12 cellular contexts compared by ENCODE assay signal in genomic region chr1:107535091-107535490, GRCh38.
DNase-seq lines count a peak whose midpoint lies in the region; ATAC-seq and TF ChIP-seq lines count a peak whose summit lies in the region.
"Had no signal": no experiment of that assay in that cellular context is flagged by ENCODE, and none has a peak within 500 bp of the region (broad histone marks: within the 10 kb centered on the region; RNA-seq: fewer than 3 reads in every experiment).

No MANE protein-coding gene starts in this region.

- no peak for TF ChIP-seq CTCF in GM12865 (IDR thresholded peaks at IDR 0.05; ENCODE audit: insufficient read depth, low read depth, low read length, missing control alignments)
- no peak for TF ChIP-seq CTCF in mammary epithelial cell (conservative IDR thresholded peaks at IDR 0.05 in 1 of 2, IDR thresholded peaks at IDR 0.05 in 1 of 2; ENCODE audit: extremely low read depth in 1 of 2, insufficient read depth in 1 of 2, low read depth in 1 of 2, low read length in 2 of 2)
- TF ChIP-seq CTCF in left lung (IDR thresholded peaks at IDR 0.05) = no peak

- H3K9me3 Mint-ChIP-seq in T-helper 2 cell treated with Interferon-gamma antibody and Interleukin-4, amounts not matched to agents 5 μg/mL and 100 μg/mL, for 36 hours = no peaks in the 10 kb centered on the region
- H3K9me3 Mint-ChIP-seq: activated B cell treated with CpG ODN at 0.5 μM for 24 hours had no signal

- H4K20me1 ChIP-seq in mammary epithelial cell (ENCODE audit: insufficient read depth, low read length) = no peaks in the 10 kb centered on the region

- H3K9me3 ChIP-seq in mammary epithelial cell (replicated peaks; ENCODE audit: insufficient read depth, low read length) = no peaks in the 10 kb centered on the region
- H3K9me3 ChIP-seq in left lung = no peaks in the 10 kb centered on the region
- H3K9me3 ChIP-seq: pancreas, Peyer's patch, thyroid gland had no signal

- no peaks in the 10 kb centered on the region for H3K36me3 Mint-ChIP-seq in T-helper 2 cell treated with Interferon-gamma antibody and Interleukin-4, amounts not matched to agents 5 μg/mL and 100 μg/mL, for 36 hours (ENCODE audit: low read depth)

- no peak overlapping the region for H3K27ac Mint-ChIP-seq in T-helper 2 cell treated with Interferon-gamma antibody and Interleukin-4, amounts not matched to agents 5 μg/mL and 100 μg/mL, for 36 hours
- H3K27ac Mint-ChIP-seq: activated B cell treated with CpG ODN at 0.5 μM for 24 hours had no signal

- H3K4me2 ChIP-seq in mammary epithelial cell (ENCODE audit: insufficient read depth, low read depth, low read length) = no peak overlapping the region

- DNase-seq in GM12865 (ENCODE audit: low read depth) (peak; percentile 70), NCI-H1092 treated with DMSO at 0.1 percent for 48 hours (lab: John Stamatoyannopoulos, UW) (peak; percentile 73), mammary epithelial cell (no peak), ACHN (no peak), 8988T (no peak), left lung (no peak)
- DNase-seq in T-helper 2 cell treated with Interferon-gamma antibody and Interleukin-4, amounts not matched to agents 5 μg/mL and 100 μg/mL, for 36 hours (ENCODE audit: low spot score) = no peak
- DNase-seq: activated B cell treated with CpG ODN at 0.5 μM for 24 hours, pancreas, Peyer's patch, thyroid gland had no signal

- no TSS peak for BruUV-seq in mammary epithelial cell (replicated peaks; lab: Mats Ljungman, UMichigan)

- no peaks in the 10 kb centered on the region for H3K79me2 ChIP-seq in mammary epithelial cell (ENCODE audit: insufficient read depth, low read length)

- in situ Hi-C loops in mammary epithelial cell (cut with MboI; ENCODE audit: low sequenced_read_pairs in 2 of 2) (loop anchor here in 1 of 2 donors (25.0 kb wide), 1 partner anchor 202 kb away; no protein-coding TSS in a partner anchor), ACHN (cut with HindIII; ENCODE audit: low pct_ligation_motif_present, low pct_unique_long_range_greater_than_20kb, low sequenced_read_pairs) (no loop called here)

- no peaks in the 10 kb centered on the region for H3K27me3 ChIP-seq in mammary epithelial cell (ENCODE audit: insufficient read depth, low read length)
- no peaks in the 10 kb centered on the region for H3K27me3 ChIP-seq in left lung
- H3K27me3 ChIP-seq: pancreas, Peyer's patch, thyroid gland had no signal

- H3K27ac ChIP-seq in mammary epithelial cell (ENCODE audit: insufficient read depth, low read depth, low read length) (peak overlapping the region; percentile 90), left lung (no peak overlapping the region)
- H3K27ac ChIP-seq: pancreas, thyroid gland had no signal

- no peaks in the 10 kb centered on the region for H3K4me1 Mint-ChIP-seq in T-helper 2 cell treated with Interferon-gamma antibody and Interleukin-4, amounts not matched to agents 5 μg/mL and 100 μg/mL, for 36 hours (ENCODE audit: low read depth)
- H3K4me1 Mint-ChIP-seq: activated B cell treated with CpG ODN at 0.5 μM for 24 hours had no signal

- H3K4me1 ChIP-seq in mammary epithelial cell (ENCODE audit: insufficient read depth, low read length) (peaks cover 72% of the 10 kb centered on the region), left lung (no peaks in the 10 kb centered on the region)
- H3K4me1 ChIP-seq: pancreas had no signal

- dilution Hi-C loops in mammary epithelial cell (cut with HindIII; ENCODE audit: low sequenced_read_pairs) = no loop called here

- WGBS in mammary epithelial cell (ENCODE audit: low coverage, missing lambda C conversion rate) = 90% methylated on average over 6 of the region's 6 CpGs

- CTCF ChIA-PET in mammary epithelial cell (lab: Charles Lee; ENCODE audit: low non-redundant PET) = no interaction called here

- H3K4me3 ChIP-seq in GM12865 (ENCODE audit: low read depth, low read length) (no peak overlapping the region), mammary epithelial cell (replicated peaks in 1 of 3; ENCODE audit: insufficient read depth in 1 of 3, low read depth in 2 of 3, low read length in 3 of 3) (no peak overlapping the region), left lung (no peak overlapping the region)
- H3K4me3 ChIP-seq: pancreas, Peyer's patch, thyroid gland had no signal

- intact Hi-C loops in mammary epithelial cell (cut with micrococcal nuclease) = loop anchor here (5.0 kb wide), 1 partner anchor 147 kb away; no protein-coding TSS in a partner anchor
- intact Hi-C loops in left lung (cut with DNase I) = loop anchor here in 1 of 2 donors (10.0 kb wide), 1 partner anchor 260 kb away; no protein-coding TSS in a partner anchor

- no peaks in the 10 kb centered on the region for H3K27me3 Mint-ChIP-seq in T-helper 2 cell treated with Interferon-gamma antibody and Interleukin-4, amounts not matched to agents 5 μg/mL and 100 μg/mL, for 36 hours (ENCODE audit: low read depth)
- H3K27me3 Mint-ChIP-seq: activated B cell treated with CpG ODN at 0.5 μM for 24 hours had no signal

- peak; percentile 81 for ATAC-seq in GM21526 (IDR thresholded peaks at IDR 0.05; ENCODE audit: low FRiP score, unreplicated experiment)
- ATAC-seq in left lung = no peak

- H3K4me3 Mint-ChIP-seq in T-helper 2 cell treated with Interferon-gamma antibody and Interleukin-4, amounts not matched to agents 5 μg/mL and 100 μg/mL, for 36 hours = no peak overlapping the region
- H3K4me3 Mint-ChIP-seq: activated B cell treated with CpG ODN at 0.5 μM for 24 hours had no signal

- H3K36me3 ChIP-seq in mammary epithelial cell (ENCODE audit: insufficient read depth, low read length) (no peaks in the 10 kb centered on the region), left lung (no peaks in the 10 kb centered on the region)
- H3K36me3 ChIP-seq: pancreas, Peyer's patch, thyroid gland had no signal

- H3K9ac ChIP-seq in mammary epithelial cell (ENCODE audit: insufficient read depth, low read length) = no peak overlapping the region

- no peak overlapping the region for H2AFZ ChIP-seq in mammary epithelial cell (ENCODE audit: low read depth, low read length)

Comparison
In these comparisons a context has a peak if more than half of its experiments do, and no peak if none do; other contexts are left out.
1. DNase-seq: peak in GM12865 (single experiment) and NCI-H1092 treated with DMSO at 0.1 percent for 48 hours (single experiment); none in mammary epithelial cell (single experiment), ACHN (single experiment), T-helper 2 cell treated with Interferon-gamma antibody and Interleukin-4, amounts not matched to agents 5 μg/mL and 100 μg/mL, for 36 hours (single experiment), 8988T (single experiment) and left lung (0 of 2).